In the genomic region with DNA sequence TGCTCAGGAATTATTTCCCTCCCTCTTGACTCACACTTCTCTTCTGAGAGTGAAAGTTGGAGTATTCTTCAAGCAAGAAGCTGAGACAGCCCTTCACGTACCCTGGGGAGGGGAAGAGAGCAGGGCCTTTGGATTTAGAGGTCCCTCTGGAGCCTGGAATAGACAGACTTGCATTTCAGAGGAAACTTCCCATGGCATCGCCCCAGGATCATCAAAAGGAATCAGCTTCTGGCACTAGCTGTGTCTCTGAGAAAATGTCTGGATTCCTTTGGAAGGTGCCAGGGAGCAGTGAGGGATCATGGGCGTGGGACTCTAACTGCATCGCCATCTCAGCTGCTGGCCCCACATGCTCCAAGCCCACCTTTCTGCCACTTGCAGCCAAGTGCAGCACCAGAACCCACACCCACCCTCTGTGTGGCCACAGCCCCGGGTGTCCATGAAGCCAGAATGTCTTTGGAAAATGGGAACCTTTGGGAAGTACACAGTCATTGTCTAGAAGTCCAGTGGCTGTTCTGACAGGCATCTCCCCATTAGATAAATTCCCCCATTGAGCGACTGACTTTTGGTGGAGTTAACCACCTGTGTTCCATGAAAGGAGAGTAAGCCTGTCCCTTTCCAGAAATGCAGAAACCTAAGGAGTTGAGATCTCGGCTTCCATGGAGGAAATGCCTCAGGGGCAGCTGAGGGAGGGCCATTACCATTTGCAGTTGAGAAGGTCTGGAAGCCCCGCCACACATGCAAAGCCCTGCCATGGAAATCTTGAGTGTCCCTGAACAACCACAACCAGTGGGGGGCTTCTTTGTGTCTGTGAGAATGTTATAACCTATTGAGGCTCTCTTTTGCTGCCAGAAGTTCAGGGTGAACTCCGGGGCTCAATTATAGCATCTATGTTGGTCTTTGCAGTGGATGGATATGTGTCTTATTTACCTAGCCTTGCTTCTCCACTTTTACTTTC, we compare ENCODE assay signal across 19 cellular contexts. TPM values are rescaled to one million over a fixed set of nuclear protein-coding genes. Genes with fewer than 3 reads are reported as not detected.
DNase-seq lines count a peak whose midpoint lies in the region; TF ChIP-seq lines count a peak whose summit lies in the region.
"Had no signal": no experiment of that assay in that cellular context is flagged by ENCODE, and none has a peak within 500 bp of the region (broad histone marks: within the 10 kb centered on the region; RNA-seq: fewer than 3 reads in every experiment).

No MANE protein-coding gene starts in this region.

- DNase-seq in ELF-1 (ENCODE audit: low read depth, low spot score) (peak; percentile 39), coronary artery (ENCODE audit: low spot score) (peak; percentile 55), spleen (peak; percentile 12), prostate gland (ENCODE audit: low spot score) (no peak), activated gamma-delta T cell treated with Interleukin-2 at 50 U/mL for 16 hours (no peak)
- no peak for DNase-seq in effector memory CD4-positive, alpha-beta T cell
- DNase-seq: Calu3; CD4-positive, alpha-beta memory T cell; DMS53; KG1; NCI-H1417 treated with DMSO at 0.1 percent for 48 hours; NCI-H187 treated with DMSO at 0.1 percent for 48 hours; NCI-H226; NCI-H524; SJCRH30 had no signal

- H3K9me3 ChIP-seq in KOPT-K1 (ENCODE audit: insufficient read depth, low read length, poor library complexity, severe bottlenecking) = no peaks in the 10 kb centered on the region
- no peaks in the 10 kb centered on the region for H3K9me3 ChIP-seq in spleen
- no peaks in the 10 kb centered on the region for H3K9me3 ChIP-seq in prostate gland
- H3K9me3 ChIP-seq in effector memory CD4-positive, alpha-beta T cell (ENCODE audit: control insufficient read depth, low read length) = no peaks in the 10 kb centered on the region
- H3K9me3 ChIP-seq: BLaER1, SJCRH30 had no signal

- TF ChIP-seq POLR2A in spleen (IDR thresholded peaks at IDR 0.05) (no peak), prostate gland (IDR thresholded peaks at IDR 0.05) (no peak)

- H3K36me3 ChIP-seq in KOPT-K1 (ENCODE audit: insufficient read depth, low read length) = no peaks in the 10 kb centered on the region
- no peaks in the 10 kb centered on the region for H3K36me3 ChIP-seq in spleen
- H3K36me3 ChIP-seq in prostate gland = no peaks in the 10 kb centered on the region
- H3K36me3 ChIP-seq in effector memory CD4-positive, alpha-beta T cell (ENCODE audit: control insufficient read depth, insufficient read depth, low read length) = no peaks in the 10 kb centered on the region
- H3K36me3 ChIP-seq: BLaER1, SJCRH30 had no signal

- no peaks in the 10 kb centered on the region for H3K27me3 ChIP-seq in spleen (replicated peaks in 1 of 7)
- H3K27me3 ChIP-seq in prostate gland (replicated peaks; ENCODE audit: insufficient read depth) = no peaks in the 10 kb centered on the region
- H3K27me3 ChIP-seq in effector memory CD4-positive, alpha-beta T cell (replicated peaks; ENCODE audit: control insufficient read depth, insufficient read depth, low read length, poor library complexity, severe bottlenecking) = no peaks in the 10 kb centered on the region
- H3K27me3 ChIP-seq: BLaER1, SJCRH30 had no signal

- intact Hi-C loops in spleen (cut with DNase I; ENCODE audit: low total_unique reads) = no loop called here
- intact Hi-C loops in prostate gland (cut with DNase I) = no loop called here

- H3K27ac ChIP-seq in KOPT-K1 (ENCODE audit: low read depth, low read length, poor library complexity, severe bottlenecking) = peak overlapping the region; percentile 26
- H3K27ac ChIP-seq in coronary artery = no peak overlapping the region
- no peak overlapping the region for H3K27ac ChIP-seq in spleen
- no peak overlapping the region for H3K27ac ChIP-seq in prostate gland
- no peak overlapping the region for H3K27ac ChIP-seq in effector memory CD4-positive, alpha-beta T cell (ENCODE audit: insufficient read depth, low read length, poor library complexity, severe bottlenecking)
- H3K27ac ChIP-seq: BLaER1, SJCRH30 had no signal

- H3K4me3 ChIP-seq in coronary artery (no peak overlapping the region), spleen (no peak overlapping the region), prostate gland (no peak overlapping the region)
- H3K4me3 ChIP-seq in effector memory CD4-positive, alpha-beta T cell (ENCODE audit: insufficient read depth, low read depth, low read length, poor library complexity, severe bottlenecking) = no peak overlapping the region
- H3K4me3 ChIP-seq: BLaER1, SJCRH30 had no signal

- H3K4me1 ChIP-seq in spleen (no peaks in the 10 kb centered on the region), prostate gland (replicated peaks) (no peaks in the 10 kb centered on the region)
- no peaks in the 10 kb centered on the region for H3K4me1 ChIP-seq in effector memory CD4-positive, alpha-beta T cell (ENCODE audit: control insufficient read depth, insufficient read depth, low read length, poor library complexity, severe bottlenecking)
- H3K4me1 ChIP-seq: BLaER1, SJCRH30 had no signal

- 86 to 91% (median 90%) methylated on average over 9 of the region's 9 CpGs for WGBS in spleen, 5 donors
- 90% methylated on average over 9 of the region's 9 CpGs for WGBS in prostate gland

- no peak for TF ChIP-seq CTCF in coronary artery (IDR thresholded peaks at IDR 0.05)
- TF ChIP-seq CTCF in spleen (IDR thresholded peaks at IDR 0.05 in 8 of 11, conservative IDR thresholded peaks at IDR 0.05 in 3 of 11) = no peak
- no peak for TF ChIP-seq CTCF in prostate gland (IDR thresholded peaks at IDR 0.05)

RNA-seq across cellular contexts. Expression of a gene that starts 57.8 kb away (rescaled TPM):
- total RNA-seq in spleen (under 1 TPM in 4 of 7 donors, not detected in 3; 0.19 to 0.30 (median 0.21) TPM), prostate gland (10 to 100 TPM in 1 of 2 donors, under 1 TPM in 1; 0.32 to 28.0 TPM)
- polyA plus RNA-seq in spleen = under 1 TPM; 0.02 to 0.35 (median 0.12) TPM
- total RNA-seq: Calu3, H4, M059J, SJCRH30 had no signal

Comparison
In these comparisons a context has a peak if more than half of its experiments do, and no peak if none do; other contexts are left out.
1. DNase-seq: peak in ELF-1 (single experiment), coronary artery (single experiment) and spleen (single experiment); none in prostate gland (single experiment), effector memory CD4-positive, alpha-beta T cell (0 of 3) and activated gamma-delta T cell treated with Interleukin-2 at 50 U/mL for 16 hours (single experiment).